2 cellular contexts compared by ENCODE assay signal in genomic region chr2:162301877-162302276, GRCh38.
TF ChIP-seq lines count a peak whose summit lies in the region.

No MANE protein-coding gene starts in this region.

TF ChIP-seq in GM12878, 131 proteins besides CTCF, POLR2A, EP300 and RAD21 (continues in another document):
- TF ChIP-seq CHD1 (IDR thresholded peaks at IDR 0.05; ENCODE audit: low read depth, low read length) = no peak
- TF ChIP-seq SREBF1 (IDR thresholded peaks at IDR 0.05; ENCODE audit: low read length) = no peak
- no peak for TF ChIP-seq GABPA (IDR thresholded peaks at IDR 0.05; ENCODE audit: low read depth)
- no peak for TF ChIP-seq FOXK2 (IDR thresholded peaks at IDR 0.05)
- TF ChIP-seq ESRRA (IDR thresholded peaks at IDR 0.05; ENCODE audit: low read length) = no peak
- TF ChIP-seq ATF7 (IDR thresholded peaks at IDR 0.05; ENCODE audit: low read depth) = no peak
- TF ChIP-seq ZBTB40 (IDR thresholded peaks at IDR 0.05; ENCODE audit: borderline replicate concordance) = no peak
- TF ChIP-seq TCF7 (IDR thresholded peaks at IDR 0.05; ENCODE audit: borderline replicate concordance) = no peak
- TF ChIP-seq EZH2 (IDR thresholded peaks at IDR 0.05; ENCODE audit: borderline replicate concordance, control insufficient read depth, low read depth, low read length) = no peak
- no peak for TF ChIP-seq USF2 (IDR thresholded peaks at IDR 0.05; ENCODE audit: borderline replicate concordance, low read depth, low read length)
- TF ChIP-seq SP1 (IDR thresholded peaks at IDR 0.05; ENCODE audit: low read depth, low read length) = no peak
- TF ChIP-seq IRF4 (IDR thresholded peaks at IDR 0.05; ENCODE audit: low read depth, low read length) = no peak
- TF ChIP-seq MLLT1 (IDR thresholded peaks at IDR 0.05) = no peak
- no peak for TF ChIP-seq IRF3 (IDR thresholded peaks at IDR 0.05)

TF ChIP-seq in HepG2, 621 proteins besides CTCF, POLR2A, EP300 and RAD21:
- TF ChIP-seq MIER3 (CRISPR knock-in tag; IDR thresholded peaks at IDR 0.05; ENCODE audit: borderline replicate concordance) = no peak
- TF ChIP-seq ZFP36L1 (CRISPR knock-in tag; IDR thresholded peaks at IDR 0.05) = no peak
- no peak for TF ChIP-seq REL (CRISPR knock-in tag; conservative IDR thresholded peaks at IDR 0.05)
- TF ChIP-seq ZBTB26 (CRISPR knock-in tag; IDR thresholded peaks at IDR 0.05; ENCODE audit: borderline replicate concordance) = no peak
- no peak for TF ChIP-seq ZNF225 (CRISPR knock-in tag; IDR thresholded peaks at IDR 0.05)
- TF ChIP-seq CEBPB (IDR thresholded peaks at IDR 0.05; ENCODE audit: borderline replicate concordance, low read depth, low read length) = 0 out of 2 replicates have a peak, but pooled peaks have one; percentile 7
- TF ChIP-seq ZNF260 (CRISPR knock-in tag; IDR thresholded peaks at IDR 0.05; ENCODE audit: borderline replicate concordance, low read depth) = no peak
- TF ChIP-seq ZBTB7B (CRISPR knock-in tag; IDR thresholded peaks at IDR 0.05) = no peak
TF ChIP-seq in HepG2: peak in this region for 1.
